Comparison of ENCODE assay signal across 19 cellular contexts in the genomic region with DNA sequence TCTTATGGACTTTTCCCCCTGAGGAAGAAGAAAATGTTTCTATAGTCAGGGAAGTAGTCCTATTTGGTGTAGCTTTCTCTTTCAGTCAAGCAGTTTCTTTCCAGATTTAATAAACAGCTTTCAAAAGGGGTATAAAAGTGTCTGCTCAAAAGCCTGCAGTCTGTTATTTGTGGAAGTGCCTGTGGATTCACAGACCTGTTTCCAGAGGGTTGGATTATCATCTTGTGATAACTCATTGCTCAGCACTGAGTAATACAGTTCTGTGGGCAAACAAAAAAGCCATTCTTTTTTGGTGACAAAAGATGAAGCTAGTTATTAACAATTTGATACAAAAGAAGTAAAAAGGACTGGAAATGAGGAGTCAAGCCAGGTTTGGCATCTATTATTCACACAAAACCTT.
A peak's percentile ranks its signal among the peaks of the same experiment; 100 is the strongest.
DNase-seq lines count a peak whose midpoint lies in the region; ATAC-seq, FAIRE-seq and TF ChIP-seq lines count a peak whose summit lies in the region.
"Had no signal": no experiment of that assay in that cellular context is flagged by ENCODE, and none has a peak within 500 bp of the region (broad histone marks: within the 10 kb centered on the region; RNA-seq: fewer than 3 reads in every experiment).

No MANE protein-coding gene starts in this region.

- H3K27ac ChIP-seq in brain microvascular endothelial cell, result peak overlapping the region; percentile 51
- H3K27ac ChIP-seq in mesodermal cell (ENCODE audit: low read depth, low read length, severe bottlenecking), result peak overlapping the region; percentile 57
- H3K27ac ChIP-seq: right lobe of liver, tibial artery had no signal

- no peak overlapping the region for H3K27ac Mint-ChIP-seq in activated CD8-positive, alpha-beta memory T cell treated with anti-CD3 and anti-CD28 coated beads, Interleukin-2, amount 10 ng/mL, durations not matched to agents 7 days and 5 days

- H3K9me3 Mint-ChIP-seq in activated CD8-positive, alpha-beta memory T cell treated with anti-CD3 and anti-CD28 coated beads, Interleukin-2, amount 10 ng/mL, durations not matched to agents 7 days and 5 days (ENCODE audit: low read depth), result peaks cover 5% of the 10 kb centered on the region

- peaks cover 3% of the 10 kb centered on the region for H3K9me3 ChIP-seq in mesodermal cell (ENCODE audit: control insufficient read depth, low read length)
- H3K9me3 ChIP-seq: right lobe of liver, tibial artery had no signal

- H3K27me3 ChIP-seq in brain microvascular endothelial cell (replicated peaks), result no peaks in the 10 kb centered on the region
- H3K27me3 ChIP-seq: right lobe of liver, tibial artery had no signal

- no peak overlapping the region for H3K4me3 Mint-ChIP-seq in activated CD8-positive, alpha-beta memory T cell treated with anti-CD3 and anti-CD28 coated beads, Interleukin-2, amount 10 ng/mL, durations not matched to agents 7 days and 5 days

- no peaks in the 10 kb centered on the region for H3K36me3 Mint-ChIP-seq in activated CD8-positive, alpha-beta memory T cell treated with anti-CD3 and anti-CD28 coated beads, Interleukin-2, amount 10 ng/mL, durations not matched to agents 7 days and 5 days

- CTCF ChIA-PET in activated CD8-positive, alpha-beta memory T cell treated with anti-CD3 and anti-CD28 coated beads, Interleukin-2, amount 10 ng/mL, durations not matched to agents 7 days and 5 days (lab: Charles Lee), result no interaction called here

- H3K27me3 Mint-ChIP-seq in activated CD8-positive, alpha-beta memory T cell treated with anti-CD3 and anti-CD28 coated beads, Interleukin-2, amount 10 ng/mL, durations not matched to agents 7 days and 5 days, result no peaks in the 10 kb centered on the region

- H3K4me3 ChIP-seq in AG10803 (ENCODE audit: low read length), result no peak overlapping the region
- H3K4me3 ChIP-seq in brain microvascular endothelial cell (ENCODE audit: low read depth, low read length), result no peak overlapping the region
- H3K4me3 ChIP-seq in mesodermal cell (ENCODE audit: extremely low read depth, insufficient read depth, low read length, poor library complexity, severe bottlenecking), result no peak overlapping the region
- H3K4me3 ChIP-seq: lung, right lobe of liver, tibial artery had no signal

- TF ChIP-seq POLR2A in H54 (IDR thresholded peaks at IDR 0.05; ENCODE audit: low read depth, low read length), result no peak

- H3K36me3 ChIP-seq in brain microvascular endothelial cell (replicated peaks), result no peaks in the 10 kb centered on the region
- H3K36me3 ChIP-seq in mesodermal cell (ENCODE audit: control insufficient read depth, insufficient read depth, low read length), result no peaks in the 10 kb centered on the region
- H3K36me3 ChIP-seq: right lobe of liver, tibial artery had no signal

- DNase-seq in AG10803 (ENCODE audit: low read depth) (peak; percentile 34), HT1080 (ENCODE audit: low read depth) (peak; percentile 31), brain microvascular endothelial cell (peak; percentile 68), H54 (ENCODE audit: insufficient read length, low spot score) (no peak)
- no peak for DNase-seq in activated CD4-positive, alpha-beta T cell treated with anti-CD3 and anti-CD28 coated beads for 1 hour
- DNase-seq in activated CD8-positive, alpha-beta memory T cell treated with anti-CD3 and anti-CD28 coated beads, Interleukin-2, amount 10 ng/mL, durations not matched to agents 7 days and 5 days, result no peak
- DNase-seq: activated CD4-positive, alpha-beta T cell treated with anti-CD3 and anti-CD28 coated beads, Interleukin-2, amount 50 U/mL, for 1 hour; amniotic stem cell; DMS 273 treated with DMSO at 0.1 percent for 48 hours; NCI-H2171; right lobe of liver; Right ventricle myocardium superior; stimulated activated CD4-positive, alpha-beta T cell treated with anti-CD3 and anti-CD28 coated beads, Interleukin-4, amount 100 ng/mL, for 24 hours; T1000 had no signal

- FAIRE-seq in H54 (lab: Jason Lieb, UNC), result no peak
- FAIRE-seq: H1 had no signal

- in situ Hi-C loops in brain microvascular endothelial cell (cut with HindIII; ENCODE audit: low pct_ligation_motif_present, low sequenced_read_pairs), result no loop called here

- H3K4me1 Mint-ChIP-seq in activated CD8-positive, alpha-beta memory T cell treated with anti-CD3 and anti-CD28 coated beads, Interleukin-2, amount 10 ng/mL, durations not matched to agents 7 days and 5 days, result no peaks in the 10 kb centered on the region

- ATAC-seq in GM21360 (IDR thresholded peaks at IDR 0.05; ENCODE audit: unreplicated experiment), result no peak
- no peak for ATAC-seq in activated CD8-positive, alpha-beta memory T cell treated with anti-CD3 and anti-CD28 coated beads, Interleukin-2, amount 10 ng/mL, durations not matched to agents 7 days and 5 days
- ATAC-seq: right lobe of liver had no signal

- TF ChIP-seq CTCF in AG10803 (conservative IDR thresholded peaks at IDR 0.05; ENCODE audit: low read length) (no peak), brain microvascular endothelial cell (IDR thresholded peaks at IDR 0.05; ENCODE audit: low read depth, low read length, missing control alignments) (no peak)

- H3K4me1 ChIP-seq in mesodermal cell (ENCODE audit: control insufficient read depth, insufficient read depth, low read length, poor library complexity, severe bottlenecking), result peaks cover 8% of the 10 kb centered on the region
- H3K4me1 ChIP-seq: right lobe of liver, tibial artery had no signal

Comparison
In these comparisons a context has a peak if more than half of its experiments do, and no peak if none do; other contexts are left out.
1. DNase-seq: peak in AG10803 (single experiment), HT1080 (single experiment) and brain microvascular endothelial cell (single experiment); none in activated CD4-positive, alpha-beta T cell treated with anti-CD3 and anti-CD28 coated beads for 1 hour (single experiment), H54 (single experiment) and activated CD8-positive, alpha-beta memory T cell treated with anti-CD3 and anti-CD28 coated beads, Interleukin-2, amount 10 ng/mL, durations not matched to agents 7 days and 5 days (single experiment).